Comparison of ENCODE assay signal across 8 cellular contexts in the genomic region with DNA sequence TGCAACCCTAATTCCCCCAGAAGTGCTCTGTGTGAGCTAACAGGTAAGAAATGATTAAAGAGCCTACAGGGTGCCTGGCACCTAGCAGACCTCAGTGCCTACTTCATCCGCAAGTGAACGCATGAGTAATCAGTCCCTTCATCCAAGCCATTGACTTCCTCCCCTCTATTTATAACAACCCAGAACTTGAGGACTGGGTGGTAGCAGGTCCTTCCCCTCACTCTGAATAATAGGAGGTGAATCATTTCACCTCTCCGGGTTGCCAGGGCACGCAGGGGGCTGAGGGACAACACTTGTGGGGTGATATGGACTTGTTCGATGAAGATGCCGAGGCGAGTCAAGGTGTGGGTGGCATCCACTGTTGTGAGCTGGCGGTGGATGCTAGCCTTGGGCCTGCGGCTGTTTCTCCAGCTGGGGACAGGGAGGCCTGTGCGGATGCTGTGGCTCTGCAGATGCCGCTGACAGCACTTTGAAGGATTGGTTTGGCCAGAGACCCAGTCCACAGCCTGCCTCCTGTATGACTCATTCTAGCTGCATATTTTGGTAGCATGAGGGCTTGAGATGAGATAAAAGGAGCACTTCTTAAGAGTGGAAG. TPM values are rescaled to one million over a fixed set of nuclear protein-coding genes. Genes with fewer than 3 reads are reported as not detected.
A peak's percentile ranks its signal among the peaks of the same experiment; 100 is the strongest.
DNase-seq lines count a peak whose midpoint lies in the region; ATAC-seq lines count a peak whose summit lies in the region.

No MANE protein-coding gene starts in this region.

- H2AK5ac ChIP-seq in mesenchymal stem cell (ENCODE audit: low read length, severe bottlenecking) = no peak overlapping the region

- DNase-seq in KG1 (lab: John Stamatoyannopoulos, UW) (peak; percentile 49), cerebellum (ENCODE audit: low spot score) (peak; percentile 64), mesenchymal stem cell (peak; percentile 85), NCI-H1092 treated with DMSO at 0.1 percent for 48 hours (lab: John Stamatoyannopoulos, UW) (no peak)
- DNase-seq in activated CD4-positive, alpha-beta T cell treated with anti-CD3 and anti-CD28 coated beads for 4 hours = peak; percentile 73 to 83
- DNase-seq in stimulated activated CD8-positive, alpha-beta memory T cell treated with anti-CD3 and anti-CD28 coated beads, Interleukin-7, amount 100 ng/mL, for 48 hours (ENCODE audit: extremely low read depth in 1 of 2, low read depth in 1 of 2) = peak; percentile 75 to 91

- peak overlapping the region in 8 of 11 experiments; percentile 1 to 54 (median 30); a peak in 11 of 22 replicates for H3K27ac ChIP-seq in BLaER1 treated with 17β-estradiol and CSF1 and Interleukin-3, amounts not matched to agents 10 nM and 100 nM
- peak overlapping the region; percentile 16 for H3K27ac ChIP-seq in mesenchymal stem cell (ENCODE audit: low read length, poor library complexity, severe bottlenecking)

- peak; percentile 50 for ATAC-seq in GM21423 (IDR thresholded peaks at IDR 0.05; ENCODE audit: unreplicated experiment)

- peaks cover 0 to 20% (median 0%) of the 10 kb centered on the region in 11 experiments; a peak in 3 of 22 replicates for H3K27me3 ChIP-seq in BLaER1 treated with 17β-estradiol and CSF1 and Interleukin-3, amounts not matched to agents 10 nM and 100 nM
- H3K27me3 ChIP-seq in mesenchymal stem cell (ENCODE audit: control insufficient read depth in 1 of 2, insufficient read depth in 1 of 2, low read length in 2 of 2) = peaks cover 0 to 19% of the 10 kb centered on the region in 2 experiments

- no peaks in the 10 kb centered on the region for H3K9me3 ChIP-seq in BLaER1 treated with 17β-estradiol and CSF1 and Interleukin-3, amounts not matched to agents 10 nM and 100 nM (replicated peaks in 1 of 11)
- H3K9me3 ChIP-seq in mesenchymal stem cell (ENCODE audit: control insufficient read depth, low read length) = no peaks in the 10 kb centered on the region

- H3K9ac ChIP-seq in BLaER1 treated with 17β-estradiol and CSF1 and Interleukin-3, amounts not matched to agents 10 nM and 100 nM = peak overlapping the region in 4 of 11 experiments; percentile 2 to 11 (median 7); a peak in 3 of 22 replicates
- H3K9ac ChIP-seq in mesenchymal stem cell (ENCODE audit: low read length) = no peak overlapping the region

- H3K4ac ChIP-seq in mesenchymal stem cell (ENCODE audit: low read depth in 1 of 2, low read length in 2 of 2) = no peak overlapping the region

- no peak overlapping the region for H2BK120ac ChIP-seq in mesenchymal stem cell (ENCODE audit: low read depth, low read length)

- no peak overlapping the region for H2BK15ac ChIP-seq in mesenchymal stem cell (ENCODE audit: low read depth, poor library complexity, severe bottlenecking)

- 16% methylated on average over 11 of the region's 11 CpGs for WGBS in mesenchymal stem cell

- H4K20me1 ChIP-seq in BLaER1 treated with 17β-estradiol and CSF1 and Interleukin-3, amounts not matched to agents 10 nM and 100 nM = peaks cover 0 to 12% (median 0%) of the 10 kb centered on the region in 11 experiments; a peak in 2 of 22 replicates

- H3K23ac ChIP-seq in mesenchymal stem cell (ENCODE audit: low read length in 2 of 2) = no peak overlapping the region

- no peak overlapping the region for H3K14ac ChIP-seq in mesenchymal stem cell (ENCODE audit: low read length in 2 of 2)

- H3K36me3 ChIP-seq in BLaER1 treated with 17β-estradiol and CSF1 and Interleukin-3, amounts not matched to agents 10 nM and 100 nM = no peaks in the 10 kb centered on the region
- no peaks in the 10 kb centered on the region for H3K36me3 ChIP-seq in mesenchymal stem cell (ENCODE audit: control insufficient read depth in 1 of 2, insufficient read depth in 2 of 2, low read depth in 1 of 2, low read length in 2 of 2)

- peak overlapping the region; percentile 30 to 43 for H3K18ac ChIP-seq in mesenchymal stem cell (ENCODE audit: low read depth in 1 of 2, low read length in 2 of 2)

- H2AFZ ChIP-seq in mesenchymal stem cell (ENCODE audit: low read depth, low read length) = no peak overlapping the region

- H3K4me1 ChIP-seq in BLaER1 treated with 17β-estradiol and CSF1 and Interleukin-3, amounts not matched to agents 10 nM and 100 nM = peaks cover 55 to 64% (median 59%) of the 10 kb centered on the region in 10 experiments
- peaks cover 13% of the 10 kb centered on the region for H3K4me1 ChIP-seq in mesenchymal stem cell (ENCODE audit: control insufficient read depth, insufficient read depth, low read depth, low read length)

- H3K4me3 ChIP-seq in BLaER1 treated with 17β-estradiol and CSF1 and Interleukin-3, amounts not matched to agents 10 nM and 100 nM = no peak overlapping the region
- no peak overlapping the region for H3K4me3 ChIP-seq in mesenchymal stem cell (ENCODE audit: insufficient read depth in 1 of 2, low read depth in 1 of 2, low read length in 2 of 2)

- H2BK12ac ChIP-seq in mesenchymal stem cell (ENCODE audit: low read length in 2 of 2) = peak overlapping the region in 1 of 2 experiments; percentile 10

- no peak overlapping the region for H2BK5ac ChIP-seq in mesenchymal stem cell (ENCODE audit: low read depth, low read length, poor library complexity, severe bottlenecking)

- H4K8ac ChIP-seq in mesenchymal stem cell (ENCODE audit: low read length) = peak overlapping the region; percentile 51

- H4K91ac ChIP-seq in mesenchymal stem cell (ENCODE audit: low read length) = peak overlapping the region; percentile 41

- H3K79me1 ChIP-seq in mesenchymal stem cell (replicated peaks; ENCODE audit: low read length, poor library complexity, severe bottlenecking) = no peaks in the 10 kb centered on the region

- peak overlapping the region; percentile 45 to 91 (median 84) for H3K4me2 ChIP-seq in BLaER1 treated with 17β-estradiol and CSF1 and Interleukin-3, amounts not matched to agents 10 nM and 100 nM
- H3K4me2 ChIP-seq in mesenchymal stem cell (ENCODE audit: low read length, poor library complexity, severe bottlenecking) = no peak overlapping the region

RNA-seq across cellular contexts. Expression of a gene that starts 12.3 kb away (rescaled TPM):
- 41.6 TPM for total RNA-seq in cerebellum
- polyA plus RNA-seq in mesenchymal stem cell (2013, experiment 1 of 2) = 0.58 TPM
- 0.56 TPM for polyA plus RNA-seq in mesenchymal stem cell (2013, experiment 2 of 2)
